ENCODE assay signal across 20 cellular contexts in genomic region chr21:39668369-39668768, GRCh38. TPM values are rescaled to one million over a fixed set of nuclear protein-coding genes. Genes with fewer than 3 reads are reported as not detected.
A peak's percentile ranks its signal among the peaks of the same experiment; 100 is the strongest.
DNase-seq lines count a peak whose midpoint lies in the region; ATAC-seq, FAIRE-seq and TF ChIP-seq lines count a peak whose summit lies in the region.
"Had no signal": no experiment of that assay in that cellular context is flagged by ENCODE, and none has a peak within 500 bp of the region (broad histone marks: within the 10 kb centered on the region; RNA-seq: fewer than 3 reads in every experiment).

No MANE protein-coding gene starts in this region.

- no peak overlapping the region for H2BK5ac ChIP-seq in H1 (ENCODE audit: low read depth, low read length)

- H2BK20ac ChIP-seq in H1 (ENCODE audit: low read length), result no peak overlapping the region

- no peak overlapping the region for H2BK120ac ChIP-seq in H1 (replicated peaks; ENCODE audit: low read depth, low read length)

- peaks cover 23% of the 10 kb centered on the region for H3K4me1 Mint-ChIP-seq in stimulated activated effector memory CD8-positive, alpha-beta T cell treated with anti-CD3 and anti-CD28 coated beads, Interleukin-12 subunit alpha, Interleukin-12 subunit beta, amount 100 ng/mL, for 72 hours
- no peaks in the 10 kb centered on the region for H3K4me1 Mint-ChIP-seq in stimulated activated naive CD8-positive, alpha-beta T cell treated with anti-CD3 and anti-CD28 coated beads, Interleukin-15, amount 100 ng/mL, for 72 hours
- H3K4me1 Mint-ChIP-seq: CD14-positive monocyte; CD4-positive, alpha-beta memory T cell had no signal

- H3K4ac ChIP-seq in H1 (replicated peaks; ENCODE audit: insufficient read length, low read depth, low read length), result no peak overlapping the region

- no peaks in the 10 kb centered on the region; a peak in 1 of 7 replicates for H3K4me1 ChIP-seq in H1 (replicated peaks in 1 of 4; ENCODE audit: control insufficient read depth in 3 of 4, insufficient read depth in 4 of 4, low read length in 3 of 4)
- H3K4me1 ChIP-seq: BLaER1 had no signal

- H3K27ac ChIP-seq in H1 (ENCODE audit: low read depth, low read length), result no peak overlapping the region
- H3K27ac ChIP-seq: 22Rv1, A549, BLaER1, HL-60 had no signal

- H2AK5ac ChIP-seq in H1 (ENCODE audit: low read depth, low read length), result no peak overlapping the region

- H3K27me3 ChIP-seq in H1 (replicated peaks in 1 of 4; ENCODE audit: control insufficient read depth in 3 of 4, extremely low read depth in 1 of 4, insufficient read depth in 3 of 4, low read length in 3 of 4), result no peaks in the 10 kb centered on the region
- H3K27me3 ChIP-seq: BLaER1 had no signal

- no peak for TF ChIP-seq RAD21 in H1 (IDR thresholded peaks at IDR 0.05 in 1 of 2, conservative IDR thresholded peaks at IDR 0.05 in 1 of 2; ENCODE audit: low read depth in 2 of 2, low read length in 2 of 2)

- peaks cover 4 to 30% (median 10%) of the 10 kb centered on the region in 4 experiments; a peak in 5 of 8 replicates for H3K36me3 ChIP-seq in H1 (ENCODE audit: control insufficient read depth in 2 of 4, insufficient read depth in 4 of 4, low read length in 3 of 4)
- H3K36me3 ChIP-seq: BLaER1 had no signal

- no peaks in the 10 kb centered on the region for H3K23me2 ChIP-seq in H1 (ENCODE audit: low read depth, low read length)

- WGBS in H1 (ENCODE audit: extremely low coverage in 1 of 2, insufficient coverage in 1 of 2, insufficient read length in 1 of 2, insufficient replicate concordance in 2 of 2, low coverage in 1 of 2, low lambda C conversion rate in 2 of 2, missing lambda C conversion rate in 1 of 2), 2 experiments, result 95% methylated on average over 9 of the region's 9 CpGs; no CpG with 5 or more reads in 1 of the 2 experiments

- H3K23ac ChIP-seq in H1 (ENCODE audit: insufficient read length), result no peak overlapping the region

- DNase-seq in DMS53 (lab: John Stamatoyannopoulos, UW), result peak; percentile 40
- DNase-seq in DMS53 treated with DMSO at 0.1 percent for 48 hours (lab: John Stamatoyannopoulos, UW; ENCODE audit: unreplicated experiment), result no peak
- DNase-seq in H1 (ENCODE audit: low read depth in 1 of 2, low spot score in 2 of 2), result no peak
- no peak for DNase-seq in stimulated activated effector memory CD8-positive, alpha-beta T cell treated with anti-CD3 and anti-CD28 coated beads, Interleukin-12 subunit alpha, Interleukin-12 subunit beta, amount 100 ng/mL, for 72 hours (ENCODE audit: low spot score in 2 of 2)
- DNase-seq in DMS79 treated with DMSO at 0.1 percent for 48 hours (lab: John Stamatoyannopoulos, UW), result no peak
- no peak for DNase-seq in stimulated activated naive CD8-positive, alpha-beta T cell treated with anti-CD3 and anti-CD28 coated beads, Interleukin-15, amount 100 ng/mL, for 72 hours
- DNase-seq in NCI-H446 treated with DMSO at 0.1 percent for 48 hours (lab: John Stamatoyannopoulos, UW), result no peak
- DNase-seq: Calu3; CD4-positive, alpha-beta memory T cell; DMS79; GF-D8; HFFc6; IMR-90 had no signal

- H3K27me3 Mint-ChIP-seq in stimulated activated naive CD8-positive, alpha-beta T cell treated with anti-CD3 and anti-CD28 coated beads, Interleukin-15, amount 100 ng/mL, for 72 hours, result peaks cover 5% of the 10 kb centered on the region

- CTCF ChIA-PET in H1 (lab: Charles Lee; ENCODE audit: partially characterized antibody), result interaction anchor here (0.6 kb wide), 1 partner anchor 68 kb away, joined by 3 read pairs; no protein-coding TSS in a partner anchor

- H3K9me3 ChIP-seq in H1 (ENCODE audit: insufficient read depth in 2 of 2, low read depth in 1 of 2, low read length in 1 of 2), result no peaks in the 10 kb centered on the region
- H3K9me3 ChIP-seq: A549, BLaER1 had no signal

- no peak overlapping the region for H4K91ac ChIP-seq in H1 (replicated peaks; ENCODE audit: insufficient read length, low read length)

- H3K79me1 ChIP-seq in H1 (ENCODE audit: low read depth, low read length), result peaks cover 2% of the 10 kb centered on the region; the same call in 1 of the 2 replicates

- no peak overlapping the region for H3K4me2 ChIP-seq in H1 (ENCODE audit: insufficient read depth in 1 of 2, low read depth in 2 of 2, low read length in 2 of 2)
- H3K4me2 ChIP-seq: A549, BLaER1 had no signal

- H3K27ac Mint-ChIP-seq in stimulated activated effector memory CD8-positive, alpha-beta T cell treated with anti-CD3 and anti-CD28 coated beads, Interleukin-12 subunit alpha, Interleukin-12 subunit beta, amount 100 ng/mL, for 72 hours, result no peak overlapping the region
- no peak overlapping the region for H3K27ac Mint-ChIP-seq in stimulated activated naive CD8-positive, alpha-beta T cell treated with anti-CD3 and anti-CD28 coated beads, Interleukin-15, amount 100 ng/mL, for 72 hours
- H3K27ac Mint-ChIP-seq: CD14-positive monocyte, HFFc6 had no signal

- H3K56ac ChIP-seq in H1 (replicated peaks; ENCODE audit: insufficient read length, low read depth, low read length), result no peak overlapping the region

- H3K79me2 ChIP-seq in H1 (ENCODE audit: control insufficient read depth in 1 of 2, insufficient read depth in 2 of 2, low read length in 2 of 2), result no peaks in the 10 kb centered on the region

- POLR2A ChIA-PET in H1 (lab: Charles Lee; ENCODE audit: partially characterized antibody), result interaction anchor here (3.2 kb wide), 1 partner anchor 9 kb away, joined by 21 read pairs; no protein-coding TSS in a partner anchor

- no peak for TF ChIP-seq POLR2A in H1 (IDR thresholded peaks at IDR 0.05; ENCODE audit: control extremely low read depth in 1 of 2, low read depth in 2 of 2, low read length in 2 of 2)

- H4K8ac ChIP-seq in H1 (ENCODE audit: extremely low read depth, insufficient read depth, low read length), result 0 out of 2 replicates have a peak overlapping the region, but pooled peaks have one; percentile 46

- no peak overlapping the region for H2BK15ac ChIP-seq in H1 (ENCODE audit: low read length)

- no peak overlapping the region for H3K4me3 Mint-ChIP-seq in stimulated activated effector memory CD8-positive, alpha-beta T cell treated with anti-CD3 and anti-CD28 coated beads, Interleukin-12 subunit alpha, Interleukin-12 subunit beta, amount 100 ng/mL, for 72 hours
- H3K4me3 Mint-ChIP-seq in stimulated activated naive CD8-positive, alpha-beta T cell treated with anti-CD3 and anti-CD28 coated beads, Interleukin-15, amount 100 ng/mL, for 72 hours, result no peak overlapping the region
- H3K4me3 Mint-ChIP-seq: CD14-positive monocyte; CD4-positive, alpha-beta memory T cell; HFFc6 had no signal

- H2AFZ ChIP-seq in H1 (ENCODE audit: low read length), result no peak overlapping the region

- H3K18ac ChIP-seq in H1 (ENCODE audit: extremely low read depth, low read length), result no peak overlapping the region

- peaks cover 0 to 1% of the 10 kb centered on the region in 2 experiments for H4K20me1 ChIP-seq in H1 (replicated peaks in 1 of 2; ENCODE audit: control insufficient read depth in 1 of 2, insufficient read depth in 2 of 2, low read length in 2 of 2)
- H4K20me1 ChIP-seq: BLaER1 had no signal

- no peak overlapping the region for H3K4me3 ChIP-seq in H1 (ENCODE audit: extremely low read depth in 1 of 4, insufficient read depth in 2 of 4, low read depth in 3 of 4, low read length in 4 of 4)
- H3K4me3 ChIP-seq: A549, BLaER1, K562 had no signal

- H3K14ac ChIP-seq in H1 (ENCODE audit: insufficient read length), result no peak overlapping the region

- no peaks in the 10 kb centered on the region for H3K36me3 Mint-ChIP-seq in stimulated activated effector memory CD8-positive, alpha-beta T cell treated with anti-CD3 and anti-CD28 coated beads, Interleukin-12 subunit alpha, Interleukin-12 subunit beta, amount 100 ng/mL, for 72 hours
- H3K36me3 Mint-ChIP-seq: CD14-positive monocyte; CD4-positive, alpha-beta memory T cell had no signal

- no peak overlapping the region for H2BK12ac ChIP-seq in H1 (ENCODE audit: low read depth, low read length)

- no peak overlapping the region for H4K5ac ChIP-seq in H1 (ENCODE audit: insufficient read length, low read depth, low read length)

- no peak for TF ChIP-seq EP300 in H1 (IDR thresholded peaks at IDR 0.05; ENCODE audit: borderline replicate concordance in 1 of 2, low read depth in 2 of 2, low read length in 2 of 2)

- H3K9ac ChIP-seq in H1 (replicated peaks in 1 of 4; ENCODE audit: extremely low read depth in 1 of 4, low read depth in 3 of 4, low read length in 3 of 4), result no peak overlapping the region
- H3K9ac ChIP-seq: BLaER1 had no signal

- FAIRE-seq in H1 (lab: Jason Lieb, UNC), result no peak
- FAIRE-seq: A549, K562 had no signal

- peak; percentile 14 for ATAC-seq in stimulated activated effector memory CD8-positive, alpha-beta T cell treated with anti-CD3 and anti-CD28 coated beads, Interleukin-12 subunit alpha, Interleukin-12 subunit beta, amount 100 ng/mL, for 72 hours
- ATAC-seq in stimulated activated naive CD8-positive, alpha-beta T cell treated with anti-CD3 and anti-CD28 coated beads, Interleukin-15, amount 100 ng/mL, for 72 hours, result no peak
- ATAC-seq: A549, HCT116, K562 had no signal

- no peaks in the 10 kb centered on the region for H3K9me3 Mint-ChIP-seq in stimulated activated effector memory CD8-positive, alpha-beta T cell treated with anti-CD3 and anti-CD28 coated beads, Interleukin-12 subunit alpha, Interleukin-12 subunit beta, amount 100 ng/mL, for 72 hours
- H3K9me3 Mint-ChIP-seq in stimulated activated naive CD8-positive, alpha-beta T cell treated with anti-CD3 and anti-CD28 coated beads, Interleukin-15, amount 100 ng/mL, for 72 hours, result no peaks in the 10 kb centered on the region
- H3K9me3 Mint-ChIP-seq: HFFc6 had no signal

- TF ChIP-seq CTCF in H1 (IDR thresholded peaks at IDR 0.05; ENCODE audit: control extremely low read depth in 1 of 3, insufficient read depth in 1 of 3, low read depth in 1 of 3, low read length in 3 of 3), result no peak

TF ChIP-seq in H1, 55 proteins besides CTCF, POLR2A, EP300 and RAD21:
- no peak for TF ChIP-seq TCF12 (IDR thresholded peaks at IDR 0.05; ENCODE audit: low read depth, low read length)
- no peak for TF ChIP-seq GTF2F1 (IDR thresholded peaks at IDR 0.05; ENCODE audit: borderline replicate concordance, low read depth, low read length)
- TF ChIP-seq POLR2AphosphoS5 (IDR thresholded peaks at IDR 0.05; ENCODE audit: low read depth, low read length), result peak; percentile 31; the same call in 1 of the 2 replicates
- no peak for TF ChIP-seq TAF1 (IDR thresholded peaks at IDR 0.05; ENCODE audit: low read depth, low read length)

RNA-seq across cellular contexts. Expression of gene B3GALT5, which starts 55.6 kb away (rescaled TPM):
- total RNA-seq in H1 (2021; fragmentation: NEBNext Ultra II Directional; extraction: Animal tissue kit (Norgen Biotek cat#: 25700)), result 23.8 and 25.1 TPM in 2 replicates
- polyA plus RNA-seq in H1 (2011; rRNA removed), result 11.9 and 12.4 TPM in 2 replicates
- polyA plus RNA-seq in H1 (2011; cell fraction: cytosol; rRNA removed), result 9.7 TPM
- 25.2 TPM for polyA plus RNA-seq in H1 (2011; cell fraction: nucleus; rRNA removed)
- polyA plus RNA-seq in H1 (2012, experiment 1 of 2), result 9.9 to 15.2 TPM (median 12.4 TPM) in 4 replicates
- polyA plus RNA-seq in H1 (2012, experiment 2 of 2), result 1.6 TPM
- 19.2 TPM for polyA plus RNA-seq in H1 (2013, experiment 1 of 2)
- 18.8 TPM for polyA plus RNA-seq in H1 (2013, experiment 2 of 2)
- polyA minus RNA-seq in H1 (2011; rRNA and poly(A)+ RNA removed), result 47.8 and 63.7 TPM in 2 replicates
- polyA minus RNA-seq in H1 (2011; cell fraction: cytosol; rRNA and poly(A)+ RNA removed), result 24.7 TPM
- polyA minus RNA-seq in H1 (2011; cell fraction: nucleus; rRNA and poly(A)+ RNA removed), result 38.0 TPM
- total RNA-seq: CD4-positive, alpha-beta memory T cell had no signal
- polyA plus RNA-seq: CD14-positive monocyte; CD4-positive, alpha-beta memory T cell; K562 had no signal
